Comparison of ENCODE assay signal across 9 cellular contexts in genomic region chr9:34578241-34579096, GRCh38. TPM values are rescaled to one million over a fixed set of nuclear protein-coding genes. Genes with fewer than 3 reads are reported as not detected.
DNase-seq lines count a peak whose midpoint lies in the region; ATAC-seq and TF ChIP-seq lines count a peak whose summit lies in the region.
"Had no signal": no experiment of that assay in that cellular context is flagged by ENCODE, and none has a peak within 500 bp of the region (broad histone marks: within the 10 kb centered on the region; RNA-seq: fewer than 3 reads in every experiment).

No MANE protein-coding gene starts in this region.

- peak overlapping the region; percentile 44 for H3K4me3 Mint-ChIP-seq in progenitor cell of endocrine pancreas (ENCODE audit: low read depth)

- no peak overlapping the region for H3K27ac Mint-ChIP-seq in progenitor cell of endocrine pancreas

- TF ChIP-seq POLR2A in GM18505 (IDR thresholded peaks at IDR 0.05; ENCODE audit: borderline replicate concordance, extremely low read depth, insufficient read depth, insufficient read length), result no peak

- peaks cover 44% of the 10 kb centered on the region for H3K27me3 ChIP-seq in RWPE2 (ENCODE audit: insufficient read depth, poor library complexity, severe bottlenecking)

- no peaks in the 10 kb centered on the region for H3K9me3 ChIP-seq in RWPE2 (ENCODE audit: severe bottlenecking)
- H3K9me3 ChIP-seq: neutrophil had no signal

- peak; percentile 66 for DNase-seq in ELF-1 (ENCODE audit: low read depth, low spot score)
- DNase-seq in RWPE2 (ENCODE audit: low spot score), result no peak
- DNase-seq in glomerular visceral epithelial cell (ENCODE audit: extremely low spot score), result peak; percentile 35
- no peak for DNase-seq in progenitor cell of endocrine pancreas (ENCODE audit: low spot score, unreplicated experiment)
- DNase-seq in GM13976 (ENCODE audit: low spot score), result no peak
- DNase-seq in ureter (ENCODE audit: low spot score), result no peak

- peaks cover 77% of the 10 kb centered on the region for H3K27me3 Mint-ChIP-seq in progenitor cell of endocrine pancreas

- in situ Hi-C loops in GM13976 (cut with MboI; ENCODE audit: low sequenced_read_pairs, unreplicated experiment), result no loop called here

- H3K9me3 Mint-ChIP-seq in progenitor cell of endocrine pancreas (ENCODE audit: low read depth), result no peaks in the 10 kb centered on the region

- H3K36me3 Mint-ChIP-seq in progenitor cell of endocrine pancreas (ENCODE audit: insufficient read depth), result no peaks in the 10 kb centered on the region

- no peak overlapping the region for H3K4me3 ChIP-seq in RWPE2 (ENCODE audit: severe bottlenecking)

- H3K4me1 Mint-ChIP-seq in progenitor cell of endocrine pancreas (ENCODE audit: low read depth), result peaks cover 38% of the 10 kb centered on the region

- H3K36me3 ChIP-seq in RWPE2 (ENCODE audit: low read depth), result no peaks in the 10 kb centered on the region
- H3K36me3 ChIP-seq: neutrophil had no signal

- no peak overlapping the region for H3K27ac ChIP-seq in RWPE2 (ENCODE audit: poor library complexity, severe bottlenecking)
- H3K27ac ChIP-seq: neutrophil had no signal

- ATAC-seq in RWPE2 (ENCODE audit: low read depth) (peak; percentile 47; the same call in 1 of the 3 replicates), GM21717 (IDR thresholded peaks at IDR 0.05; ENCODE audit: unreplicated experiment) (no peak), GM18505 (IDR thresholded peaks at IDR 0.05; ENCODE audit: unreplicated experiment) (no peak)

- no peaks in the 10 kb centered on the region for H3K4me1 ChIP-seq in RWPE2 (ENCODE audit: insufficient read depth, poor library complexity, severe bottlenecking)

- TF ChIP-seq CTCF in RWPE2 (IDR thresholded peaks at IDR 0.05; ENCODE audit: poor library complexity, severe bottlenecking), result no peak
- TF ChIP-seq CTCF in progenitor cell of endocrine pancreas (IDR thresholded peaks at IDR 0.05; ENCODE audit: unreplicated experiment), result peak; percentile 15
- TF ChIP-seq CTCF in GM13976 (IDR thresholded peaks at IDR 0.05; ENCODE audit: borderline replicate concordance, control extremely low read depth, extremely low read depth, insufficient read depth, missing control alignments), result no peak

RNA-seq across cellular contexts. Expression of gene CNTFR, which starts 11.1 kb away (rescaled TPM):
- total RNA-seq in progenitor cell of endocrine pancreas (2.3 and 2.7 TPM in 2 replicates), ureter (9.4 TPM)

RNA-seq across cellular contexts. Expression of gene RPP25L, which starts 33.4 kb away (rescaled TPM):
- total RNA-seq in progenitor cell of endocrine pancreas, result 29.3 and 30.5 TPM in 2 replicates
- total RNA-seq in ureter, result 26.0 TPM

RNA-seq across cellular contexts. Expression of gene DCTN3, which starts 41.8 kb away (rescaled TPM):
- 101 and 102 TPM in 2 replicates for total RNA-seq in progenitor cell of endocrine pancreas
- total RNA-seq in ureter, result 86.8 TPM

RNA-seq across cellular contexts. Expression of gene ARID3C, which starts 50.4 kb away (rescaled TPM):
- total RNA-seq in progenitor cell of endocrine pancreas (8.5 and 12.0 TPM in 2 replicates), ureter (not detected)

RNA-seq across cellular contexts. Expression of gene ENHO, which starts 55.7 kb away (rescaled TPM):
- total RNA-seq in progenitor cell of endocrine pancreas (4.0 and 4.5 TPM in 2 replicates), ureter (0.36 TPM)

Comparison
In these comparisons a context has a peak if more than half of its experiments do, and no peak if none do; other contexts are left out.
1. DNase-seq: peak in ELF-1 (single experiment) and glomerular visceral epithelial cell (single experiment); none in RWPE2 (single experiment), progenitor cell of endocrine pancreas (single experiment), GM13976 (single experiment) and ureter (single experiment).